1 cellular context compared by ENCODE assay signal in the genomic region with DNA sequence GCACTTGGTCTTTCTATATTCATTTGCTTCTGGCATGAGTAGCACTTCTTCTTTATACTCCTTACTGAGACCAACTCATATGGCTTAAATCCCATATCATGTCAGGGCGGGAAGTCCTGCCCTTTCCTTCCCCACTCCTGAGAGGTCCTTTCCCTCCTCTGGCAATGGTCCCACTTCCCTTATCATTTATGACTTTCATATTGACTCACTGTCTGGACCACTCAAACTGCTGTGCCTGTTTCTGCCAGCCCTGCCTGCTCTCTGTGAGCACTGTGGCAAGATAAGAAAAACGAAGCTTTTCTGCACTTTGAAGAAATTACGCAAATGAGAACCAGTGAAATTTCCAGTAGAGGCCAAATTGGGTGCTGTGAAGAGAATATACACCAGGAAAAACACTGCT.
TF ChIP-seq lines count a peak whose summit lies in the region.

No MANE protein-coding gene starts in this region.

TF ChIP-seq in SK-N-SH treated with all-trans-retinoic acid at 6 μM for 48 hours, 23 proteins besides CTCF, POLR2A, EP300 and RAD21 (continued from another document):
- TF ChIP-seq, protein P1, sequence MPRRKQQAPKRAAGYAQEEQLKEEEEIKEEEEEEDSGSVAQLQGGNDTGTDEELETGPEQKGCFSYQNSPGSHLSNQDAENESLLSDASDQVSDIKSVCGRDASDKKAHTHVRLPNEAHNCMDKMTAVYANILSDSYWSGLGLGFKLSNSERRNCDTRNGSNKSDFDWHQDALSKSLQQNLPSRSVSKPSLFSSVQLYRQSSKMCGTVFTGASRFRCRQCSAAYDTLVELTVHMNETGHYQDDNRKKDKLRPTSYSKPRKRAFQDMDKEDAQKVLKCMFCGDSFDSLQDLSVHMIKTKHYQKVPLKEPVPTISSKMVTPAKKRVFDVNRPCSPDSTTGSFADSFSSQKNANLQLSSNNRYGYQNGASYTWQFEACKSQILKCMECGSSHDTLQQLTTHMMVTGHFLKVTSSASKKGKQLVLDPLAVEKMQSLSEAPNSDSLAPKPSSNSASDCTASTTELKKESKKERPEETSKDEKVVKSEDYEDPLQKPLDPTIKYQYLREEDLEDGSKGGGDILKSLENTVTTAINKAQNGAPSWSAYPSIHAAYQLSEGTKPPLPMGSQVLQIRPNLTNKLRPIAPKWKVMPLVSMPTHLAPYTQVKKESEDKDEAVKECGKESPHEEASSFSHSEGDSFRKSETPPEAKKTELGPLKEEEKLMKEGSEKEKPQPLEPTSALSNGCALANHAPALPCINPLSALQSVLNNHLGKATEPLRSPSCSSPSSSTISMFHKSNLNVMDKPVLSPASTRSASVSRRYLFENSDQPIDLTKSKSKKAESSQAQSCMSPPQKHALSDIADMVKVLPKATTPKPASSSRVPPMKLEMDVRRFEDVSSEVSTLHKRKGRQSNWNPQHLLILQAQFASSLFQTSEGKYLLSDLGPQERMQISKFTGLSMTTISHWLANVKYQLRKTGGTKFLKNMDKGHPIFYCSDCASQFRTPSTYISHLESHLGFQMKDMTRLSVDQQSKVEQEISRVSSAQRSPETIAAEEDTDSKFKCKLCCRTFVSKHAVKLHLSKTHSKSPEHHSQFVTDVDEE (CRISPR knock-in tag; IDR thresholded peaks at IDR 0.05): no peak
- TF ChIP-seq ZFP3 (CRISPR knock-in tag; IDR thresholded peaks at IDR 0.05): no peak
- TF ChIP-seq ZC3H10 (CRISPR knock-in tag; IDR thresholded peaks at IDR 0.05): no peak
- TF ChIP-seq TOX (CRISPR knock-in tag; IDR thresholded peaks at IDR 0.05; ENCODE audit: borderline replicate concordance): no peak
